In genomic region chr9:114507726-114508125, GRCh38 we compare ENCODE assay signal across 8 cellular contexts. TPM values are rescaled to one million over a fixed set of nuclear protein-coding genes. Genes with fewer than 3 reads are reported as not detected.
A peak's percentile ranks its signal among the peaks of the same experiment; 100 is the strongest.
DNase-seq lines count a peak whose midpoint lies in the region; ATAC-seq, FAIRE-seq and TF ChIP-seq lines count a peak whose summit lies in the region.

No MANE protein-coding gene starts in this region.

- peak; percentile 38 for FAIRE-seq in GM18507 (lab: Jason Lieb, UNC)

- H4K20me1 ChIP-seq in PC-3 (ENCODE audit: low read length): no peaks in the 10 kb centered on the region; the same call in 1 of the 2 replicates

- BruUV-seq in PC-3 (replicated peaks; lab: Mats Ljungman, UMichigan): no TSS peak

- H3K4me2 ChIP-seq in PC-3 (ENCODE audit: low read length): no peak overlapping the region

- peaks cover 24% of the 10 kb centered on the region for H3K79me2 ChIP-seq in PC-3 (ENCODE audit: low read length)

- H3K27me3 ChIP-seq in PC-3 (ENCODE audit: low read length): no peaks in the 10 kb centered on the region

- H3K9me3 ChIP-seq in PC-3 (ENCODE audit: low read length): no peaks in the 10 kb centered on the region

- CTCF ChIA-PET in PC-3 (lab: Charles Lee): interaction anchor here (0.6 to 0.7 kb wide), 2 partner anchors 53 to 570 kb away, joined by 3 read pairs; no protein-coding TSS in a partner anchor

- TF ChIP-seq CTCF in PC-3 (conservative IDR thresholded peaks at IDR 0.05; ENCODE audit: low read depth, low read length) (peak; percentile 54), fibroblast of villous mesenchyme (IDR thresholded peaks at IDR 0.05; ENCODE audit: insufficient read depth, low read depth, low read length) (peak; percentile 33)

- intact Hi-C loops in PC-3 (cut with micrococcal nuclease): loop anchor here (1.0 kb wide), 1 partner anchor 102 kb away; no protein-coding TSS in a partner anchor

- H2AFZ ChIP-seq in PC-3 (ENCODE audit: low read length): no peak overlapping the region

- H3K27ac ChIP-seq in PC-3 (ENCODE audit: low read length): no peak overlapping the region

- no peaks in the 10 kb centered on the region for H3F3A ChIP-seq in PC-3 (ENCODE audit: low read length, unreplicated experiment)

- H3K4me1 ChIP-seq in PC-3 (ENCODE audit: insufficient read depth, low read length): peaks cover 15% of the 10 kb centered on the region

- H3K4me3 ChIP-seq in PC-3 (ENCODE audit: low read length) (no peak overlapping the region), fibroblast of villous mesenchyme (ENCODE audit: low read depth, low read length) (no peak overlapping the region)

- no peaks in the 10 kb centered on the region for H3K36me3 ChIP-seq in PC-3 (ENCODE audit: low read depth, low read length)

- H3K9ac ChIP-seq in PC-3 (ENCODE audit: low read length): no peak overlapping the region

- ATAC-seq in PC-3 (no peak), GM21786 (IDR thresholded peaks at IDR 0.05; ENCODE audit: unreplicated experiment) (no peak), HG02884 (IDR thresholded peaks at IDR 0.05; ENCODE audit: unreplicated experiment) (no peak), GM21825 (IDR thresholded peaks at IDR 0.05; ENCODE audit: unreplicated experiment) (no peak)

- DNase-seq in Ammon's horn (ENCODE audit: low spot score) (peak; percentile 62), GM18507 (ENCODE audit: extremely low spot score, insufficient read length, low read depth) (no peak), PC-3 (peak; percentile 27), fibroblast of villous mesenchyme (ENCODE audit: low read depth) (no peak), SHP77 treated with DMSO at 0.1 percent for 48 hours (lab: John Stamatoyannopoulos, UW) (no peak)

- no peaks in the 10 kb centered on the region for H3K9me2 ChIP-seq in PC-3 (replicated peaks; ENCODE audit: low read length)

- POLR2A ChIA-PET in PC-3 (lab: Charles Lee; ENCODE audit: unreplicated experiment): no interaction called here

RNA-seq across cellular contexts. Expression of gene WHRN, which starts 2.5 kb away (rescaled TPM):
- total RNA-seq in PC-3 (2014; rRNA removed) (10.5 and 15.3 TPM in 2 replicates), fibroblast of villous mesenchyme (1.3 and 1.6 TPM in 2 replicates)

Comparison
In these comparisons a context has a peak if more than half of its experiments do, and no peak if none do; other contexts are left out.
1. DNase-seq: peak in Ammon's horn (single experiment) and PC-3 (single experiment); none in GM18507 (single experiment), fibroblast of villous mesenchyme (single experiment) and SHP77 treated with DMSO at 0.1 percent for 48 hours (single experiment).